In genomic region chr16:2981177-2981898, GRCh38 we compare ENCODE assay signal across 1 cellular context.
TF ChIP-seq lines count a peak whose summit lies in the region.

No MANE protein-coding gene starts in this region.

TF ChIP-seq in K562, 482 proteins besides CTCF, POLR2A, EP300 and RAD21 (continued from another document and continues in another):
- TF ChIP-seq SAFB2 (IDR thresholded peaks at IDR 0.05; ENCODE audit: borderline replicate concordance, low read depth, low read length, severe bottlenecking) = no peak
- TF ChIP-seq ARID2 (IDR thresholded peaks at IDR 0.05) = no peak
- TF ChIP-seq NR1H2 (CRISPR knock-in tag; IDR thresholded peaks at IDR 0.05) = no peak
- TF ChIP-seq POLR2AphosphoS5 (IDR thresholded peaks at IDR 0.05; ENCODE audit: control insufficient read depth, insufficient read depth, low read depth, low read length) = peak; percentile 35; the same call in 1 of the 2 replicates
- TF ChIP-seq CGGBP1 (CRISPR knock-in tag; IDR thresholded peaks at IDR 0.05) = no peak
- TF ChIP-seq PHF20 (IDR thresholded peaks at IDR 0.05; ENCODE audit: partially characterized antibody) = no peak
- no peak for TF ChIP-seq ZFP91 (CRISPR knock-in tag; IDR thresholded peaks at IDR 0.05)
- no peak for TF ChIP-seq ZNF707 (CRISPR knock-in tag; conservative IDR thresholded peaks at IDR 0.05)
- TF ChIP-seq ZFP30 (CRISPR knock-in tag; IDR thresholded peaks at IDR 0.05; ENCODE audit: borderline replicate concordance) = no peak
- TF ChIP-seq CTBP1 (IDR thresholded peaks at IDR 0.05; ENCODE audit: borderline replicate concordance) = peak; percentile 42; the same call in 1 of the 2 replicates
- TF ChIP-seq CSDE1 (IDR thresholded peaks at IDR 0.05) = no peak
- no peak for TF ChIP-seq PURB (CRISPR knock-in tag; IDR thresholded peaks at IDR 0.05; ENCODE audit: low read depth)
- TF ChIP-seq CBX1 (IDR thresholded peaks at IDR 0.05; ENCODE audit: low read depth) = no peak
- no peak for TF ChIP-seq ZNF280B (CRISPR knock-in tag; IDR thresholded peaks at IDR 0.05)
- TF ChIP-seq MXD1 (CRISPR knock-in tag; IDR thresholded peaks at IDR 0.05; ENCODE audit: borderline replicate concordance, poor library complexity, severe bottlenecking) = no peak
- no peak for TF ChIP-seq ARHGAP35 (IDR thresholded peaks at IDR 0.05; ENCODE audit: partially characterized antibody)
- peak; percentile 19; the same call in 1 of the 2 replicates for TF ChIP-seq KLF1 (tag; IDR thresholded peaks at IDR 0.05)
- TF ChIP-seq ZBTB11 (CRISPR knock-in tag; IDR thresholded peaks at IDR 0.05) = peak in 1 of 3 experiments; percentile 30; a peak in 2 of 6 replicates
- no peak for TF ChIP-seq CREB5 (CRISPR knock-in tag; IDR thresholded peaks at IDR 0.05)
- TF ChIP-seq CAMTA2 (CRISPR knock-in tag; conservative IDR thresholded peaks at IDR 0.05) = no peak
- peak; percentile 11; the same call in 1 of the 2 replicates for TF ChIP-seq FOXM1 (IDR thresholded peaks at IDR 0.05; ENCODE audit: low read depth)
- TF ChIP-seq FOXM1 (CRISPR knock-in tag; IDR thresholded peaks at IDR 0.05; ENCODE audit: low read depth) = no peak
- no peak for TF ChIP-seq PTBP1 (IDR thresholded peaks at IDR 0.05; ENCODE audit: low read depth, low read length)
- no peak for TF ChIP-seq THRA (IDR thresholded peaks at IDR 0.05)
- no peak for TF ChIP-seq CBX8 (IDR thresholded peaks at IDR 0.05; ENCODE audit: borderline replicate concordance, extremely low read depth, low read depth, low read length, poor library complexity, severe bottlenecking)
- no peak for TF ChIP-seq PATZ1 (CRISPR knock-in tag; IDR thresholded peaks at IDR 0.05; ENCODE audit: borderline replicate concordance)
- no peak for TF ChIP-seq SP2 (IDR thresholded peaks at IDR 0.05; ENCODE audit: extremely low read depth, low read depth, low read length, poor library complexity, severe bottlenecking)
- 0 out of 2 replicates have a peak, but pooled peaks have one; percentile 11 for TF ChIP-seq NCOA1 (IDR thresholded peaks at IDR 0.05; ENCODE audit: low read depth)
- no peak for TF ChIP-seq GATAD2B (IDR thresholded peaks at IDR 0.05; ENCODE audit: borderline replicate concordance)
- no peak for TF ChIP-seq E2F1 (CRISPR knock-in tag; IDR thresholded peaks at IDR 0.05)
- TF ChIP-seq ARID3A (IDR thresholded peaks at IDR 0.05; ENCODE audit: borderline replicate concordance, low read depth, low read length) = no peak
- no peak for TF ChIP-seq SAFB (IDR thresholded peaks at IDR 0.05; ENCODE audit: borderline replicate concordance, low read depth, low read length)
- no peak for TF ChIP-seq DMBX1 (CRISPR knock-in tag; IDR thresholded peaks at IDR 0.05; ENCODE audit: borderline replicate concordance)
- TF ChIP-seq HNRNPLL (IDR thresholded peaks at IDR 0.05; ENCODE audit: low read depth, low read length, poor library complexity, severe bottlenecking) = no peak
- TF ChIP-seq RBM17 (IDR thresholded peaks at IDR 0.05; ENCODE audit: borderline replicate concordance, low read depth, low read length) = no peak
- no peak for TF ChIP-seq ZNF518B (CRISPR knock-in tag; IDR thresholded peaks at IDR 0.05)
- no peak for TF ChIP-seq MCM7 (IDR thresholded peaks at IDR 0.05)
- TF ChIP-seq LARP7 (IDR thresholded peaks at IDR 0.05) = no peak
- no peak for TF ChIP-seq ZNF23 (CRISPR knock-in tag; IDR thresholded peaks at IDR 0.05)
